ENCODE assay signal across 8 cellular contexts in genomic region chr1:36322786-36323635, GRCh38. TPM values are rescaled to one million over a fixed set of nuclear protein-coding genes. Genes with fewer than 3 reads are reported as not detected.
A peak's percentile ranks its signal among the peaks of the same experiment; 100 is the strongest.
DNase-seq lines count a peak whose midpoint lies in the region; ATAC-seq and TF ChIP-seq lines count a peak whose summit lies in the region.

No MANE protein-coding gene starts in this region.

- H3K36me3 ChIP-seq in parathyroid adenoma (ENCODE audit: control insufficient read depth, insufficient read depth, low read length): no peaks in the 10 kb centered on the region

- no peak overlapping the region for H3K9ac ChIP-seq in parathyroid adenoma

- H3K79me2 ChIP-seq in parathyroid adenoma: no peaks in the 10 kb centered on the region

- H3K27ac ChIP-seq in parathyroid adenoma: peak overlapping the region; percentile 42

- H3K4me3 ChIP-seq in GM12875 (ENCODE audit: low read depth, low read length) (peak overlapping the region; percentile 64), parathyroid adenoma (ENCODE audit: low read depth, low read length) (peak overlapping the region; percentile 41)

- peak overlapping the region; percentile 50 for H3K4me2 ChIP-seq in parathyroid adenoma (ENCODE audit: low read length)

- ATAC-seq in Right ventricle myocardium superior (ENCODE audit: poor library complexity): peak; percentile 18
- no peak for ATAC-seq in HG03159 (IDR thresholded peaks at IDR 0.05; ENCODE audit: unreplicated experiment)

- peak; percentile 19 for DNase-seq in KBM-7
- DNase-seq in activated T-helper 9 cell treated with anti-CD3 and anti-CD28 coated beads, Interleukin-2, amount 50 U/mL, for 16 hours (ENCODE audit: low read depth): peak; percentile 21
- peak; percentile 76 for DNase-seq in Right ventricle myocardium superior
- DNase-seq in NCI-H1436 treated with DMSO at 0.1 percent for 48 hours (lab: John Stamatoyannopoulos, UW): no peak
- no peak for DNase-seq in HPDE6-E6E7 (ENCODE audit: extremely low spot score)

- in situ Hi-C loops in KBM-7 (cut with MboI; ENCODE audit: low pct_unique_long_range_greater_than_20kb, low sequenced_read_pairs): no loop called here

- H2AFZ ChIP-seq in parathyroid adenoma: peak overlapping the region; percentile 85

- no peak for TF ChIP-seq CTCF in GM12875 (IDR thresholded peaks at IDR 0.05; ENCODE audit: borderline replicate concordance, insufficient read depth, low read depth, low read length)
- no peak for TF ChIP-seq CTCF in parathyroid adenoma (IDR thresholded peaks at IDR 0.05)

- intact Hi-C loops in Right ventricle myocardium superior (cut with DNase I): no loop called here

- no peaks in the 10 kb centered on the region for H3K27me3 ChIP-seq in parathyroid adenoma (ENCODE audit: control insufficient read depth, insufficient read depth, low read length)

- H3K4me1 ChIP-seq in parathyroid adenoma: no peaks in the 10 kb centered on the region

- H3K9me3 ChIP-seq in parathyroid adenoma (ENCODE audit: control insufficient read depth, low read length): no peaks in the 10 kb centered on the region

RNA-seq across cellular contexts. Expression of gene EVA1B, which starts 0.4 kb away (rescaled TPM):
- total RNA-seq in Right ventricle myocardium superior: 10.8 TPM

RNA-seq across cellular contexts. Expression of gene SH3D21, which starts 16.8 kb away (rescaled TPM):
- 1.3 TPM for total RNA-seq in Right ventricle myocardium superior

Comparison
In these comparisons a context has a peak if more than half of its experiments do, and no peak if none do; other contexts are left out.
1. DNase-seq: peak in KBM-7 (single experiment), activated T-helper 9 cell treated with anti-CD3 and anti-CD28 coated beads, Interleukin-2, amount 50 U/mL, for 16 hours (single experiment) and Right ventricle myocardium superior (single experiment); none in NCI-H1436 treated with DMSO at 0.1 percent for 48 hours (single experiment) and HPDE6-E6E7 (single experiment).